In the genomic region with DNA sequence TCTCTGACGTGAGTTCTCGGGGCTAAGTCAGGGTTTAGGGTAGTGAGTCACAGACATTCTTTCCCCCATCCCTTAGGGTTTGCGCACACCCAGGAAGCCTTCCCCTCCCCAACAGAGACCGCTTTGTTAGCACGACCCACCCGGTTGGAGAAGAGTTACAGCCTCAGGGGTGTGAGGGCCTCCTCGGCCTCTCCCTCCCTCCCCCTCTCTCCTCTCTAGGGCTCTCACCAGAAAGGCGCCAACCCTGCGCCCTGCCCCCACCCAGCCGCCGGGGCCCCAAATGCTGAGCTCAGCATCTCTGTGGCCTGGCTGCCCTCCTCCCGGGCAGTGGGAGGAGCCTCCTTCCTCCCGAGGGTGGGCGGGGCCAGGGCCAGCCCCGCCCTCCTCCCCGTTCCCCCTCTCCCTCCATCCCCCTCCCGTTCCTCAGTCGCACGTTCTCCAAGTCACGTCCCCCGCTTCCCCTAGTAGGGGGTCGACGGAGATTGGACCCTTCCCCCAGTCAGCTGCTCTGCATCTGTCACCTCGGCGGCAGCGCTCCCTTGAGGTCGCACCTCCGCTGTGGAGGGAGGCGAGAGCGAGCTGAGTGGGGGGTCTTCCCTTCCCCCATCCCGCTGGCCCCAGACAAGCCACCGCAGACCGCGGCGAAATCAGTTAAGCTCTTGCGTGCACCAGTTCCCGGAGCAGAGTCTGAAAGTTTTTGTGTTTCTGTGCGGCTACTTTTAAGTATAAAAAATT, we compare ENCODE assay signal across 8 cellular contexts. TPM values are rescaled to one million over a fixed set of nuclear protein-coding genes. Genes with fewer than 3 reads are reported as not detected.
DNase-seq lines count a peak whose midpoint lies in the region; ATAC-seq and TF ChIP-seq lines count a peak whose summit lies in the region.

No MANE protein-coding gene starts in this region.

- peak overlapping the region; percentile 87 for H3K4me3 Mint-ChIP-seq in activated naive CD8-positive, alpha-beta T cell

- intact Hi-C loops in upper lobe of right lung (cut with DNase I): no loop called here

- no peaks in the 10 kb centered on the region for H3K36me3 Mint-ChIP-seq in activated naive CD8-positive, alpha-beta T cell

- H3K27me3 ChIP-seq in cardiac muscle cell: no peaks in the 10 kb centered on the region
- H3K27me3 ChIP-seq in trophoblast cell (ENCODE audit: insufficient read depth, low read length): no peaks in the 10 kb centered on the region
- no peaks in the 10 kb centered on the region for H3K27me3 ChIP-seq in upper lobe of right lung

- H2BK12ac ChIP-seq in trophoblast cell (ENCODE audit: low read length): peak overlapping the region; percentile 86

- H3K23ac ChIP-seq in trophoblast cell (ENCODE audit: low read length): no peak overlapping the region

- no peaks in the 10 kb centered on the region for H3K9me3 Mint-ChIP-seq in activated naive CD8-positive, alpha-beta T cell (ENCODE audit: low read depth)

- peaks cover 65% of the 10 kb centered on the region for H3K4me1 Mint-ChIP-seq in activated naive CD8-positive, alpha-beta T cell (ENCODE audit: low read depth)

- H2AK5ac ChIP-seq in trophoblast cell (ENCODE audit: low read length): peak overlapping the region; percentile 10

- H3K27ac ChIP-seq in cardiac muscle cell (peak overlapping the region; percentile 96), trophoblast cell (ENCODE audit: low read depth, low read length) (peak overlapping the region; percentile 97), upper lobe of right lung (peak overlapping the region; percentile 87)

- ATAC-seq in GM21717 (IDR thresholded peaks at IDR 0.05; ENCODE audit: unreplicated experiment): peak; percentile 52
- ATAC-seq in upper lobe of right lung: peak; percentile 95

- peak overlapping the region; percentile 45 for H3K4me3 ChIP-seq in Jurkat, Clone E6-1 (ENCODE audit: low read length)
- peak overlapping the region; percentile 21 for H3K4me3 ChIP-seq in cardiac muscle cell
- peak overlapping the region; percentile 72 for H3K4me3 ChIP-seq in trophoblast cell (ENCODE audit: low read depth, low read length)
- peak overlapping the region; percentile 59 for H3K4me3 ChIP-seq in upper lobe of right lung

- peak overlapping the region; percentile 93 for H4K91ac ChIP-seq in trophoblast cell (ENCODE audit: low read depth, low read length)

- peak overlapping the region; percentile 72 for H2AFZ ChIP-seq in trophoblast cell (ENCODE audit: insufficient read depth, low read length, poor library complexity)

- H3K9me3 ChIP-seq in cardiac muscle cell (ENCODE audit: low read depth) (no peaks in the 10 kb centered on the region), trophoblast cell (ENCODE audit: insufficient read depth, low read depth, low read length) (peaks cover 2% of the 10 kb centered on the region), upper lobe of right lung (no peaks in the 10 kb centered on the region)

- H4K12ac ChIP-seq in trophoblast cell (ENCODE audit: low read depth, low read length): peak overlapping the region; percentile 78

- H3K18ac ChIP-seq in trophoblast cell (ENCODE audit: low read length): peak overlapping the region; percentile 94

- H3K27ac Mint-ChIP-seq in activated naive CD8-positive, alpha-beta T cell: peak overlapping the region; percentile 94

- H3K14ac ChIP-seq in trophoblast cell (ENCODE audit: low read length): peak overlapping the region; percentile 91

- no peaks in the 10 kb centered on the region for H3K27me3 Mint-ChIP-seq in activated naive CD8-positive, alpha-beta T cell

- peak overlapping the region; percentile 71 for H3K4me2 ChIP-seq in trophoblast cell (ENCODE audit: low read length)

- DNase-seq in Daoy (ENCODE audit: low read depth) (peak; percentile 62), SKM-1 (lab: John Stamatoyannopoulos, UW; ENCODE audit: unreplicated experiment) (peak; percentile 47), cardiac muscle cell (ENCODE audit: low read depth in 1 of 2, low spot score in 1 of 2) (peak; percentile 94 to 96), trophoblast cell (peak; percentile 13 to 39), upper lobe of right lung (peak; percentile 91)
- peak; percentile 75 for DNase-seq in Jurkat, Clone E6-1 (ENCODE audit: low read depth, low spot score)

- peak overlapping the region; percentile 10 for H3K9ac ChIP-seq in trophoblast cell (ENCODE audit: low read length)

- no peaks in the 10 kb centered on the region for H3K36me3 ChIP-seq in cardiac muscle cell
- H3K36me3 ChIP-seq in trophoblast cell (ENCODE audit: control insufficient read depth in 1 of 2, insufficient read depth in 2 of 2, low read length in 2 of 2): no peaks in the 10 kb centered on the region
- no peaks in the 10 kb centered on the region for H3K36me3 ChIP-seq in upper lobe of right lung

- peak overlapping the region; percentile 92 for H2BK120ac ChIP-seq in trophoblast cell (ENCODE audit: insufficient read depth, low read length, poor library complexity)

- TF ChIP-seq CTCF in cardiac muscle cell (IDR thresholded peaks at IDR 0.05; ENCODE audit: low read depth, low read length): peak; percentile 8
- no peak for TF ChIP-seq CTCF in upper lobe of right lung (IDR thresholded peaks at IDR 0.05)

- H3K4ac ChIP-seq in trophoblast cell (ENCODE audit: low read depth, low read length): peak overlapping the region; percentile 81

- peaks cover 26% of the 10 kb centered on the region for H3K79me1 ChIP-seq in trophoblast cell (ENCODE audit: low read length)

- peak overlapping the region; percentile 93 for H4K8ac ChIP-seq in trophoblast cell (ENCODE audit: low read depth, low read length)

- peak overlapping the region; percentile 88 for H2BK5ac ChIP-seq in trophoblast cell (ENCODE audit: low read depth, low read length, poor library complexity)

- H3K4me1 ChIP-seq in cardiac muscle cell (ENCODE audit: low read depth): peaks cover 65% of the 10 kb centered on the region
- H3K4me1 ChIP-seq in trophoblast cell (ENCODE audit: control insufficient read depth in 1 of 2, insufficient read depth in 2 of 2, low read length in 2 of 2): peaks cover 26 to 34% of the 10 kb centered on the region in 2 experiments
- H3K4me1 ChIP-seq in upper lobe of right lung: peaks cover 62% of the 10 kb centered on the region

- WGBS in trophoblast cell (ENCODE audit: extremely low coverage, insufficient coverage, insufficient read length): no CpG with 5 or more reads among the region's 38 CpGs

- H3K79me2 ChIP-seq in trophoblast cell (ENCODE audit: control insufficient read depth, insufficient read depth, low read length, poor library complexity): peaks cover 5% of the 10 kb centered on the region

RNA-seq across cellular contexts. Expression of a gene that starts 13.0 kb away (rescaled TPM):
- total RNA-seq in Daoy (2014; rRNA removed; shearing (Covaris generic)): 12.8 and 14.5 TPM in 2 replicates
- 55.7 TPM for polyA plus RNA-seq in Jurkat, Clone E6-1 (2012; ENCODE audit: insufficient read depth, insufficient read length)
- total RNA-seq in cardiac muscle cell: 213 and 227 TPM in 2 replicates
- polyA plus RNA-seq in cardiac muscle cell: 210 and 276 TPM in 2 replicates
- polyA plus RNA-seq in trophoblast cell (2013): 175 and 178 TPM in 2 replicates
- 200 TPM for total RNA-seq in upper lobe of right lung

RNA-seq across cellular contexts. Expression of a gene that starts 44.7 kb away (rescaled TPM):
- total RNA-seq in Daoy (2014; rRNA removed; shearing (Covaris generic)): 16.5 and 24.6 TPM in 2 replicates
- 52.2 TPM for polyA plus RNA-seq in Jurkat, Clone E6-1 (2012; ENCODE audit: insufficient read depth, insufficient read length)
- total RNA-seq in cardiac muscle cell (41.3 and 47.9 TPM in 2 replicates), upper lobe of right lung (27.4 TPM)
- polyA plus RNA-seq in cardiac muscle cell: 58.4 and 61.0 TPM in 2 replicates
- polyA plus RNA-seq in trophoblast cell (2013): 33.6 and 35.4 TPM in 2 replicates

RNA-seq across cellular contexts. Expression of a gene that starts 44.9 kb away (rescaled TPM):
- 27.2 and 48.3 TPM in 2 replicates for total RNA-seq in Daoy (2014; rRNA removed; shearing (Covaris generic))
- 95.9 TPM for polyA plus RNA-seq in Jurkat, Clone E6-1 (2012; ENCODE audit: insufficient read depth, insufficient read length)
- 92.2 and 103 TPM in 2 replicates for total RNA-seq in cardiac muscle cell
- polyA plus RNA-seq in cardiac muscle cell: 242 and 283 TPM in 2 replicates
- polyA plus RNA-seq in trophoblast cell (2013): 51.1 and 52.7 TPM in 2 replicates
- 118 TPM for total RNA-seq in upper lobe of right lung

Comparison
In these comparisons a context has a peak if more than half of its experiments do, and no peak if none do; other contexts are left out.
1. Peak in every context shown above with its lines: DNase-seq, ATAC-seq, H3K4me3 ChIP-seq and H3K27ac ChIP-seq.
2. DNase-seq: peak in every context shown above with its lines; median percentile 95 in cardiac muscle cell; 91 in upper lobe of right lung; 75 in Jurkat, Clone E6-1; 62 in Daoy; 47 in SKM-1; 26 in trophoblast cell.
3. H3K4me3 ChIP-seq: peak in every context shown above with its lines; median percentile 72 in trophoblast cell; 59 in upper lobe of right lung; 45 in Jurkat, Clone E6-1; 21 in cardiac muscle cell.
4. RNA of a gene that starts 13.0 kb away (total RNA-seq): 213 to 227 TPM in cardiac muscle cell and 200 TPM in upper lobe of right lung (single experiment); 12.8 to 14.5 TPM in Daoy; every median in the first group is over 10 times any median in the second.